1 cellular context compared by ENCODE assay signal in genomic region chr15:41230650-41231533, GRCh38.
TF ChIP-seq lines count a peak whose summit lies in the region.

TSS of gene CHP1 (plus strand) at chr15:41231268. CDS start at chr15:41231383, 115 bp downstream.
TSS of gene EXD1 (minus strand) at chr15:41230757. CDS start at chr15:41226575, 4,182 bp downstream.

TF ChIP-seq in HepG2, 621 proteins besides CTCF, POLR2A, EP300 and RAD21 (continued from another document and continues in another):
- TF ChIP-seq ARID5B (CRISPR knock-in tag; IDR thresholded peaks at IDR 0.05): peak; percentile 20
- TF ChIP-seq CEBPZ (IDR thresholded peaks at IDR 0.05; ENCODE audit: low read length): no peak
- no peak for TF ChIP-seq TBX3 (IDR thresholded peaks at IDR 0.05; ENCODE audit: borderline replicate concordance)
- no peak for TF ChIP-seq SRSF9 (IDR thresholded peaks at IDR 0.05; ENCODE audit: borderline replicate concordance, insufficient read depth, low read depth, low read length, poor library complexity, severe bottlenecking)
- TF ChIP-seq NBN (conservative IDR thresholded peaks at IDR 0.05): no peak
- no peak for TF ChIP-seq ZBTB37 (CRISPR knock-in tag; IDR thresholded peaks at IDR 0.05)
- 0 out of 2 replicates have a peak, but pooled peaks have one; percentile 80 for TF ChIP-seq ZNF775 (CRISPR knock-in tag; IDR thresholded peaks at IDR 0.05; ENCODE audit: borderline replicate concordance)
- TF ChIP-seq IKZF4 (CRISPR knock-in tag; IDR thresholded peaks at IDR 0.05; ENCODE audit: borderline replicate concordance, low read depth, not compliant biosample characterization): peak; percentile 82
- TF ChIP-seq U2AF1 (optimal IDR thresholded peaks at IDR 0.05; ENCODE audit: low read depth, low read length): no peak
- TF ChIP-seq ARNT (IDR thresholded peaks at IDR 0.05): no peak
- peak; percentile 42 for TF ChIP-seq HNRNPLL (IDR thresholded peaks at IDR 0.05; ENCODE audit: low read depth, low read length, poor library complexity, severe bottlenecking)
- no peak for TF ChIP-seq LCORL (IDR thresholded peaks at IDR 0.05)
- TF ChIP-seq LCORL (CRISPR knock-in tag; IDR thresholded peaks at IDR 0.05): no peak
- 0 out of 2 replicates have a peak, but pooled peaks have one; percentile 17 for TF ChIP-seq ZNF124 (CRISPR knock-in tag; IDR thresholded peaks at IDR 0.05)
- peak; percentile 71 for TF ChIP-seq ZNF781 (CRISPR knock-in tag; IDR thresholded peaks at IDR 0.05; ENCODE audit: borderline replicate concordance, not compliant biosample characterization)
- peak; percentile 95 for TF ChIP-seq ZNF883 (CRISPR knock-in tag; IDR thresholded peaks at IDR 0.05; ENCODE audit: not compliant biosample characterization)
- TF ChIP-seq PRMT3 (CRISPR knock-in tag; IDR thresholded peaks at IDR 0.05; ENCODE audit: borderline replicate concordance, low read depth): 0 out of 2 replicates have a peak, but pooled peaks have one; percentile 69
- TF ChIP-seq ETV6 (CRISPR knock-in tag; conservative IDR thresholded peaks at IDR 0.05): peak; percentile 80; the same call in 1 of the 2 replicates
- TF ChIP-seq ZSCAN9 (CRISPR knock-in tag; IDR thresholded peaks at IDR 0.05; ENCODE audit: borderline replicate concordance): peak; percentile 67; the same call in 1 of the 2 replicates
- TF ChIP-seq XBP1 (CRISPR knock-in tag; IDR thresholded peaks at IDR 0.05): no peak
- peak; percentile 78; the same call in 1 of the 2 replicates for TF ChIP-seq AKNA (CRISPR knock-in tag; IDR thresholded peaks at IDR 0.05; ENCODE audit: borderline replicate concordance)
- no peak for TF ChIP-seq ATF5 (CRISPR knock-in tag; IDR thresholded peaks at IDR 0.05; ENCODE audit: low read depth)
- TF ChIP-seq TERF1 (CRISPR knock-in tag; IDR thresholded peaks at IDR 0.05): no peak
- peak; percentile 97 for TF ChIP-seq ZNF333 (CRISPR knock-in tag; IDR thresholded peaks at IDR 0.05; ENCODE audit: borderline replicate concordance)
- TF ChIP-seq KLF6 (CRISPR knock-in tag; IDR thresholded peaks at IDR 0.05): peak; percentile 84; the same call in 1 of the 2 replicates
- no peak; the same call in 1 of the 2 replicates for TF ChIP-seq NCOR1 (IDR thresholded peaks at IDR 0.05; ENCODE audit: borderline replicate concordance, low read length)
- no peak for TF ChIP-seq MZF1 (CRISPR knock-in tag; IDR thresholded peaks at IDR 0.05; ENCODE audit: borderline replicate concordance)
- TF ChIP-seq ZNF350 (CRISPR knock-in tag; IDR thresholded peaks at IDR 0.05; ENCODE audit: borderline replicate concordance, low read depth): peak; percentile 60; the same call in 1 of the 2 replicates
- 0 out of 2 replicates have a peak, but pooled peaks have one; percentile 32 for TF ChIP-seq ZNF317 (CRISPR knock-in tag; IDR thresholded peaks at IDR 0.05)
- TF ChIP-seq ZNF749 (CRISPR knock-in tag; IDR thresholded peaks at IDR 0.05; ENCODE audit: borderline replicate concordance): peak; percentile 92
- no peak; the same call in 1 of the 2 replicates for TF ChIP-seq SAFB2 (CRISPR knock-in tag; IDR thresholded peaks at IDR 0.05; ENCODE audit: borderline replicate concordance, low read depth)
- TF ChIP-seq STAG1 (CRISPR knock-in tag; IDR thresholded peaks at IDR 0.05): peak; percentile 35
- TF ChIP-seq MED13 (CRISPR knock-in tag; IDR thresholded peaks at IDR 0.05): no peak
- TF ChIP-seq SKI (IDR thresholded peaks at IDR 0.05; ENCODE audit: partially characterized antibody): peak; percentile 41
- TF ChIP-seq ARID4A (CRISPR knock-in tag; IDR thresholded peaks at IDR 0.05; ENCODE audit: borderline replicate concordance): peak; percentile 94
- peak; percentile 51 for TF ChIP-seq PHF5A (CRISPR knock-in tag; IDR thresholded peaks at IDR 0.05; ENCODE audit: low read depth, unreplicated experiment)
- TF ChIP-seq MLLT10 (CRISPR knock-in tag; IDR thresholded peaks at IDR 0.05): no peak
- TF ChIP-seq TMF1 (CRISPR knock-in tag; IDR thresholded peaks at IDR 0.05; ENCODE audit: low read depth): peak; percentile 58; the same call in 1 of the 2 replicates
- TF ChIP-seq GPN1 (CRISPR knock-in tag; IDR thresholded peaks at IDR 0.05; ENCODE audit: borderline replicate concordance): no peak; the same call in 1 of the 2 replicates
